ENCODE assay signal across 10 cellular contexts in the genomic region with DNA sequence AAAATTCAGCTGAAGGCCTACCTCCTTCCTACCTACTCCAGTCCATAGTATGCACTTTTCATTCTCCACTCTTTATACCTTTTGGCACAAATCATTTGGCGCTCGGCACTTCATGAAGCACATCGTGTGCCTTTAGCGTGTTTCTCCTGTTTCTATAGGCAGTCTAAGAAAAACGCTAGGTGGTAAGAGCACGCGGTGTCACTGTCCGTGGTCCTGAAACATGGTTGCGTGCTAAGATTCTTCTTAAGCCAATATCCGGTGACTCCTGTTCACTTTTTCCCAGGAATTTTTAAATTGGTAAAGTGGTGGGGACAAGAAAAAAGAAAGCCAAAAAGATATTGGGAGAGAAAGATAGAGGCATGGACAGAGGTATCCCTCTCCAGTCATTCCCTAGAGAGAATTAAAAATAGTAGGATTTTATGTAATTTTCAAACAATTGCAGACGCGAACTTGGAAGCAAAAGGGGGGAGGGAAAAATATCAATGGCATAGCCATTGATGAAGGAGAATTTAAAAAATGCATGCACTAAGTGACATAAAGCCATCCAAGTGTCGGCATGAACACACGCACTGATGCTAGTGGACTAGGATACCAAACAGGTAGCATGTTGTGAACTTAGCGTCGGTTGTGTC. TPM values are rescaled to one million over a fixed set of nuclear protein-coding genes. Genes with fewer than 3 reads are reported as not detected.
DNase-seq lines count a peak whose midpoint lies in the region; ATAC-seq and TF ChIP-seq lines count a peak whose summit lies in the region.
"Had no signal": no experiment of that assay in that cellular context is flagged by ENCODE, and none has a peak within 500 bp of the region (broad histone marks: within the 10 kb centered on the region; RNA-seq: fewer than 3 reads in every experiment).

No MANE protein-coding gene starts in this region.

- no peaks in the 10 kb centered on the region for H3K9me2 ChIP-seq in GM23248 (ENCODE audit: insufficient read depth)

- H2AFZ ChIP-seq in GM23248: no peak overlapping the region

- H3K79me2 ChIP-seq in GM23248 (ENCODE audit: insufficient read depth): no peaks in the 10 kb centered on the region

- H3F3A ChIP-seq in GM23248 (ENCODE audit: insufficient read depth): no peaks in the 10 kb centered on the region

- H3K27me3 ChIP-seq in GM23248 (replicated peaks; ENCODE audit: insufficient read depth) (no peaks in the 10 kb centered on the region), NT2/D1 (ENCODE audit: insufficient read depth, insufficient read length) (peaks cover 7% of the 10 kb centered on the region)

- WGBS in GM23248 (ENCODE audit: low coverage in 1 of 2, low lambda C conversion rate in 2 of 2, missing lambda C conversion rate in 2 of 2), 2 experiments: 8 to 11% methylated on average over 16 of the region's 16 CpGs

- ATAC-seq in esophagus mucosa: no peak
- no peak for ATAC-seq in HG02678 (IDR thresholded peaks at IDR 0.05; ENCODE audit: unreplicated experiment)

- H3K4me1 ChIP-seq in GM23248 (ENCODE audit: insufficient read depth): no peaks in the 10 kb centered on the region
- peaks cover 2% of the 10 kb centered on the region for H3K4me1 ChIP-seq in NT2/D1 (ENCODE audit: insufficient read depth, insufficient read length)

- no peaks in the 10 kb centered on the region for H4K20me1 ChIP-seq in GM23248 (ENCODE audit: insufficient read depth)

- in situ Hi-C loops in GM23248 (cut with MboI): no loop called here

- DNase-seq in GM23248: peak; percentile 25
- DNase-seq in NT2/D1 (ENCODE audit: low read depth, low spot score): peak; percentile 70
- DNase-seq in epithelial cell of esophagus (ENCODE audit: low read depth): peak; percentile 69
- DNase-seq in non-pigmented ciliary epithelial cell (ENCODE audit: low read depth): peak; percentile 11
- DNase-seq in activated CD4-positive, CD25-positive, alpha-beta regulatory T cell treated with anti-CD3 and anti-CD28 coated beads, Interleukin-2, amount 50 U/mL, for 72 hours: no peak
- no peak for DNase-seq in T-helper 9 cell
- DNase-seq: activated naive CD4-positive, alpha-beta T cell treated with anti-CD3 and anti-CD28 coated beads, Interleukin-2, amount 50 U/mL, for 16 hours had no signal

- no peak overlapping the region for H3K4me2 ChIP-seq in GM23248 (ENCODE audit: unreplicated experiment)

- H3K4me3 ChIP-seq in GM23248 (no peak overlapping the region), NT2/D1 (ENCODE audit: insufficient read length, low read depth) (no peak overlapping the region), epithelial cell of esophagus (ENCODE audit: low read length) (no peak overlapping the region)

- no peak for TF ChIP-seq CTCF in epithelial cell of esophagus (IDR thresholded peaks at IDR 0.05; ENCODE audit: insufficient read depth, low read depth, low read length, missing control alignments)

- no peaks in the 10 kb centered on the region for H3K9me3 ChIP-seq in GM23248 (ENCODE audit: low read depth)
- H3K9me3 ChIP-seq in NT2/D1 (ENCODE audit: insufficient read depth, low read length): no peaks in the 10 kb centered on the region

- H3K36me3 ChIP-seq in GM23248 (ENCODE audit: low read depth): no peaks in the 10 kb centered on the region
- no peaks in the 10 kb centered on the region for H3K36me3 ChIP-seq in NT2/D1 (ENCODE audit: insufficient read depth, insufficient read length, low read length)

- H3K9ac ChIP-seq in GM23248: no peak overlapping the region
- H3K9ac ChIP-seq in NT2/D1 (ENCODE audit: insufficient read length, low read depth): no peak overlapping the region

- H3K27ac ChIP-seq in GM23248: no peak overlapping the region

RNA-seq across cellular contexts. Expression of a gene that starts 1.4 kb away (rescaled TPM):
- total RNA-seq in GM23248 (2014; rRNA removed; shearing (Covaris generic)): not detected in 2 replicates
- not detected in 2 replicates for polyA plus RNA-seq in GM23248 (2016; fragmentation: Nextera tagmentation; extraction: Ambion mirVana)
- total RNA-seq in esophagus mucosa: not detected
- total RNA-seq: subcutaneous adipose tissue had no signal

Comparison
In these comparisons a context has a peak if more than half of its experiments do, and no peak if none do; other contexts are left out.
1. DNase-seq: peak in GM23248 (single experiment), NT2/D1 (single experiment), epithelial cell of esophagus (single experiment) and non-pigmented ciliary epithelial cell (single experiment); none in activated CD4-positive, CD25-positive, alpha-beta regulatory T cell treated with anti-CD3 and anti-CD28 coated beads, Interleukin-2, amount 50 U/mL, for 72 hours (single experiment) and T-helper 9 cell (single experiment).